19 cellular contexts compared by ENCODE assay signal in genomic region chr6:119974430-119975159, GRCh38.
DNase-seq lines count a peak whose midpoint lies in the region; ATAC-seq and TF ChIP-seq lines count a peak whose summit lies in the region.
"Had no signal": no experiment of that assay in that cellular context is flagged by ENCODE, and none has a peak within 500 bp of the region (broad histone marks: within the 10 kb centered on the region; RNA-seq: fewer than 3 reads in every experiment).

No MANE protein-coding gene starts in this region.

- H3K27me3 ChIP-seq in trophoblast cell (ENCODE audit: insufficient read depth, low read length): no peaks in the 10 kb centered on the region
- H3K27me3 ChIP-seq in esophagus muscularis mucosa: no peaks in the 10 kb centered on the region
- H3K27me3 ChIP-seq: BLaER1 treated with 17β-estradiol and CSF1 and Interleukin-3, amounts not matched to agents 10 nM and 100 nM had no signal

- no peak overlapping the region for H2BK5ac ChIP-seq in trophoblast cell (ENCODE audit: low read depth, low read length, poor library complexity)

- WGBS in trophoblast cell (ENCODE audit: extremely low coverage, insufficient coverage, insufficient read length): no CpG with 5 or more reads among the region's 6 CpGs
- 95% methylated on average over 6 of the region's 6 CpGs for WGBS in esophagus muscularis mucosa

- no peaks in the 10 kb centered on the region for H3K79me2 ChIP-seq in trophoblast cell (ENCODE audit: control insufficient read depth, insufficient read depth, low read length, poor library complexity)

- intact Hi-C loops in esophagus muscularis mucosa (cut with DNase I): loop anchor here (10.0 kb wide), 1 partner anchor 820 kb away; no protein-coding TSS in a partner anchor

- H3K4me2 ChIP-seq in trophoblast cell (ENCODE audit: low read length): no peak overlapping the region
- H3K4me2 ChIP-seq: BLaER1 treated with 17β-estradiol and CSF1 and Interleukin-3, amounts not matched to agents 10 nM and 100 nM had no signal

- ATAC-seq in stimulated activated naive CD8-positive, alpha-beta T cell treated with anti-CD3 and anti-CD28 coated beads, Interleukin-15, amount 100 ng/mL, for 72 hours: peak; percentile 33
- ATAC-seq in stimulated activated naive CD8-positive, alpha-beta T cell treated with anti-CD3 and anti-CD28 coated beads, Interleukin-15, Interleukin-2, amounts not matched to agents 100 U/mL and 50 U/mL, for 24 hours: no peak
- no peak for ATAC-seq in GM19035 (IDR thresholded peaks at IDR 0.05; ENCODE audit: unreplicated experiment)
- ATAC-seq: CD8-positive, alpha-beta T cell; GM12878 had no signal

- H3K14ac ChIP-seq in trophoblast cell (ENCODE audit: low read length): peak overlapping the region; percentile 19

- no peak overlapping the region for H3K9ac ChIP-seq in trophoblast cell (ENCODE audit: low read length)
- H3K9ac ChIP-seq: BLaER1 treated with 17β-estradiol and CSF1 and Interleukin-3, amounts not matched to agents 10 nM and 100 nM; GM23248 had no signal

- H3K4me3 ChIP-seq in epithelial cell of esophagus (ENCODE audit: low read length) (no peak overlapping the region), trophoblast cell (ENCODE audit: low read depth, low read length) (no peak overlapping the region), esophagus muscularis mucosa (no peak overlapping the region)
- H3K4me3 ChIP-seq: BLaER1 treated with 17β-estradiol and CSF1 and Interleukin-3, amounts not matched to agents 10 nM and 100 nM; GM12878; GM23248; HAP-1 had no signal

- H3K4me1 ChIP-seq in trophoblast cell (ENCODE audit: control insufficient read depth in 1 of 2, insufficient read depth in 2 of 2, low read length in 2 of 2) (no peaks in the 10 kb centered on the region), esophagus muscularis mucosa (no peaks in the 10 kb centered on the region)
- H3K4me1 ChIP-seq: BLaER1 treated with 17β-estradiol and CSF1 and Interleukin-3, amounts not matched to agents 10 nM and 100 nM; HAP-1 had no signal

- no peaks in the 10 kb centered on the region for H3K9me3 Mint-ChIP-seq in stimulated activated naive CD8-positive, alpha-beta T cell treated with anti-CD3 and anti-CD28 coated beads, Interleukin-15, amount 100 ng/mL, for 72 hours
- H3K9me3 Mint-ChIP-seq: CD8-positive, alpha-beta T cell; IgD-negative memory B cell had no signal

- no peaks in the 10 kb centered on the region for H3K79me1 ChIP-seq in trophoblast cell (ENCODE audit: low read length)

- no peak overlapping the region for H3K18ac ChIP-seq in trophoblast cell (ENCODE audit: low read length)

- H3K4me1 Mint-ChIP-seq in stimulated activated naive CD8-positive, alpha-beta T cell treated with anti-CD3 and anti-CD28 coated beads, Interleukin-15, amount 100 ng/mL, for 72 hours: no peaks in the 10 kb centered on the region

- no peak overlapping the region for H3K4ac ChIP-seq in trophoblast cell (ENCODE audit: low read depth, low read length)

- H3K27ac ChIP-seq in trophoblast cell (ENCODE audit: low read depth, low read length): no peak overlapping the region
- no peak overlapping the region for H3K27ac ChIP-seq in esophagus muscularis mucosa (replicated peaks in 1 of 4)
- H3K27ac ChIP-seq: BLaER1 treated with 17β-estradiol and CSF1 and Interleukin-3, amounts not matched to agents 10 nM and 100 nM; GM23248 had no signal

- H3K4me3 Mint-ChIP-seq in stimulated activated naive CD8-positive, alpha-beta T cell treated with anti-CD3 and anti-CD28 coated beads, Interleukin-15, amount 100 ng/mL, for 72 hours: no peak overlapping the region
- H3K4me3 Mint-ChIP-seq: B cell; CD8-positive, alpha-beta T cell; IgD-negative memory B cell had no signal

- H2AK5ac ChIP-seq in trophoblast cell (ENCODE audit: low read length): no peak overlapping the region

- TF ChIP-seq CTCF in epithelial cell of esophagus (IDR thresholded peaks at IDR 0.05; ENCODE audit: insufficient read depth, low read depth, low read length, missing control alignments) (no peak), esophagus muscularis mucosa (IDR thresholded peaks at IDR 0.05) (no peak)

- no peak overlapping the region for H4K12ac ChIP-seq in trophoblast cell (ENCODE audit: low read depth, low read length)

- peak overlapping the region; percentile 7 for H4K8ac ChIP-seq in trophoblast cell (ENCODE audit: low read depth, low read length)

- no peak for DNase-seq in stimulated activated naive CD8-positive, alpha-beta T cell treated with anti-CD3 and anti-CD28 coated beads, Interleukin-15, amount 100 ng/mL, for 72 hours
- no peak for DNase-seq in stimulated activated naive CD8-positive, alpha-beta T cell treated with anti-CD3 and anti-CD28 coated beads, Interleukin-15, Interleukin-2, amounts not matched to agents 100 U/mL and 50 U/mL, for 24 hours
- DNase-seq in epithelial cell of esophagus (ENCODE audit: low read depth): peak; percentile 3
- DNase-seq in trophoblast cell: no peak
- DNase-seq in esophagus muscularis mucosa (ENCODE audit: extremely low spot score): no peak
- DNase-seq in dedifferentiated amniotic fluid mesenchymal stem cell (ENCODE audit: extremely low spot score): no peak
- DNase-seq: CD8-positive, alpha-beta T cell; COR-L47; DMS 273 treated with DMSO at 0.1 percent for 48 hours; DMS53; DND-41; EL; GM23248 had no signal

- H4K91ac ChIP-seq in trophoblast cell (ENCODE audit: low read depth, low read length): no peak overlapping the region

- no peak for TF ChIP-seq POLR2A in esophagus muscularis mucosa (IDR thresholded peaks at IDR 0.05; ENCODE audit: low read depth)

- no peak overlapping the region for H3K23ac ChIP-seq in trophoblast cell (ENCODE audit: low read length)

- H2AFZ ChIP-seq in trophoblast cell (ENCODE audit: insufficient read depth, low read length, poor library complexity): no peak overlapping the region
- H2AFZ ChIP-seq: GM23248 had no signal

- no peak for TF ChIP-seq EP300 in esophagus muscularis mucosa (IDR thresholded peaks at IDR 0.05)

- H3K9me3 ChIP-seq in trophoblast cell (ENCODE audit: insufficient read depth, low read depth, low read length) (no peaks in the 10 kb centered on the region), esophagus muscularis mucosa (no peaks in the 10 kb centered on the region)
- H3K9me3 ChIP-seq: BLaER1 treated with 17β-estradiol and CSF1 and Interleukin-3, amounts not matched to agents 10 nM and 100 nM; HAP-1 had no signal

- no peaks in the 10 kb centered on the region for H3K36me3 ChIP-seq in trophoblast cell (ENCODE audit: control insufficient read depth in 1 of 2, insufficient read depth in 2 of 2, low read length in 2 of 2)
- no peaks in the 10 kb centered on the region for H3K36me3 ChIP-seq in esophagus muscularis mucosa
- H3K36me3 ChIP-seq: BLaER1 treated with 17β-estradiol and CSF1 and Interleukin-3, amounts not matched to agents 10 nM and 100 nM; HAP-1 had no signal

- no peak overlapping the region for H3K27ac Mint-ChIP-seq in stimulated activated naive CD8-positive, alpha-beta T cell treated with anti-CD3 and anti-CD28 coated beads, Interleukin-15, amount 100 ng/mL, for 72 hours
- H3K27ac Mint-ChIP-seq: B cell; CD8-positive, alpha-beta T cell; IgD-negative memory B cell had no signal

- H2BK12ac ChIP-seq in trophoblast cell (ENCODE audit: low read length): no peak overlapping the region

- no peak overlapping the region for H2BK120ac ChIP-seq in trophoblast cell (ENCODE audit: insufficient read depth, low read length, poor library complexity)

- H3K27me3 Mint-ChIP-seq in stimulated activated naive CD8-positive, alpha-beta T cell treated with anti-CD3 and anti-CD28 coated beads, Interleukin-15, amount 100 ng/mL, for 72 hours: no peaks in the 10 kb centered on the region
- H3K27me3 Mint-ChIP-seq: B cell, IgD-negative memory B cell had no signal
